ENCODE assay signal across 1 cellular context in the genomic region with DNA sequence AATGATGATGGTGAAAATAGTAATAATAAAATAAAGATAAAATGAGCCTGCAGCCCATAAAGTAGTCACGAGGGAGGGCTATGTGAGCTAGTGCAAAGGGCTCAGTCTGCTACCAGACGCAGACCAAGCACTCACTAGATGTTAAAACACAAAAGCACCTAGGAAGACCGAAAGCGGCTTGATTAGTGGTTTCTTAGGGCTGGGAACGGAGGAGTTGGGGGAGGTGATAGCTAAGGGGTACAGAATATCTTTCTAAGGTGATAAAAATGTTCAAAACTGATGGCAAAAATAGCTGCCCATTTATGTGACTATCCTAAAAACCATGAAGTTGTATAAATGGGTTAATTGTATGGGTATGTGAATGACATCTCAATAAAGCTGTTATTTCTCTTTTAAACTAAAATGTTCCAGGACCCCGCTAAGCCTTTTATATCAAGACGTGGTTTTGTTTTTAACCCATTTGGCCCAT.
TF ChIP-seq lines count a peak whose summit lies in the region.

No MANE protein-coding gene starts in this region.

TF ChIP-seq in WTC11, 78 proteins besides CTCF, POLR2A, EP300 and RAD21 (continued from another document):
- TF ChIP-seq, protein P1, sequence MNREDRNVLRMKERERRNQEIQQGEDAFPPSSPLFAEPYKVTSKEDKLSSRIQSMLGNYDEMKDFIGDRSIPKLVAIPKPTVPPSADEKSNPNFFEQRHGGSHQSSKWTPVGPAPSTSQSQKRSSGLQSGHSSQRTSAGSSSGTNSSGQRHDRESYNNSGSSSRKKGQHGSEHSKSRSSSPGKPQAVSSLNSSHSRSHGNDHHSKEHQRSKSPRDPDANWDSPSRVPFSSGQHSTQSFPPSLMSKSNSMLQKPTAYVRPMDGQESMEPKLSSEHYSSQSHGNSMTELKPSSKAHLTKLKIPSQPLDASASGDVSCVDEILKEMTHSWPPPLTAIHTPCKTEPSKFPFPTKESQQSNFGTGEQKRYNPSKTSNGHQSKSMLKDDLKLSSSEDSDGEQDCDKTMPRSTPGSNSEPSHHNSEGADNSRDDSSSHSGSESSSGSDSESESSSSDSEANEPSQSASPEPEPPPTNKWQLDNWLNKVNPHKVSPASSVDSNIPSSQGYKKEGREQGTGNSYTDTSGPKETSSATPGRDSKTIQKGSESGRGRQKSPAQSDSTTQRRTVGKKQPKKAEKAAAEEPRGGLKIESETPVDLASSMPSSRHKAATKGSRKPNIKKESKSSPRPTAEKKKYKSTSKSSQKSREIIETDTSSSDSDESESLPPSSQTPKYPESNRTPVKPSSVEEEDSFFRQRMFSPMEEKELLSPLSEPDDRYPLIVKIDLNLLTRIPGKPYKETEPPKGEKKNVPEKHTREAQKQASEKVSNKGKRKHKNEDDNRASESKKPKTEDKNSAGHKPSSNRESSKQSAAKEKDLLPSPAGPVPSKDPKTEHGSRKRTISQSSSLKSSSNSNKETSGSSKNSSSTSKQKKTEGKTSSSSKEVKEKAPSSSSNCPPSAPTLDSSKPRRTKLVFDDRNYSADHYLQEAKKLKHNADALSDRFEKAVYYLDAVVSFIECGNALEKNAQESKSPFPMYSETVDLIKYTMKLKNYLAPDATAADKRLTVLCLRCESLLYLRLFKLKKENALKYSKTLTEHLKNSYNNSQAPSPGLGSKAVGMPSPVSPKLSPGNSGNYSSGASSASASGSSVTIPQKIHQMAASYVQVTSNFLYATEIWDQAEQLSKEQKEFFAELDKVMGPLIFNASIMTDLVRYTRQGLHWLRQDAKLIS (CRISPR knock-in tag; IDR thresholded peaks at IDR 0.05; ENCODE audit: borderline replicate concordance): no peak
- TF ChIP-seq NR1H2 (CRISPR knock-in tag; IDR thresholded peaks at IDR 0.05) (no peak), ZNF138 (CRISPR knock-in tag; conservative IDR thresholded peaks at IDR 0.05) (no peak), NFE2L1 (CRISPR knock-in tag; IDR thresholded peaks at IDR 0.05) (no peak), CBFB (CRISPR knock-in tag; IDR thresholded peaks at IDR 0.05; ENCODE audit: low read depth) (no peak), ZNF423 (CRISPR knock-in tag; IDR thresholded peaks at IDR 0.05) (no peak), NFATC4 (CRISPR knock-in tag; IDR thresholded peaks at IDR 0.05) (no peak), GTF2I (CRISPR knock-in tag; conservative IDR thresholded peaks at IDR 0.05) (no peak), SMAD4 (CRISPR knock-in tag; IDR thresholded peaks at IDR 0.05) (no peak), SP1 (CRISPR knock-in tag; conservative IDR thresholded peaks at IDR 0.05) (no peak), RORB (CRISPR knock-in tag; IDR thresholded peaks at IDR 0.05) (no peak)
- TF ChIP-seq, protein P2, sequence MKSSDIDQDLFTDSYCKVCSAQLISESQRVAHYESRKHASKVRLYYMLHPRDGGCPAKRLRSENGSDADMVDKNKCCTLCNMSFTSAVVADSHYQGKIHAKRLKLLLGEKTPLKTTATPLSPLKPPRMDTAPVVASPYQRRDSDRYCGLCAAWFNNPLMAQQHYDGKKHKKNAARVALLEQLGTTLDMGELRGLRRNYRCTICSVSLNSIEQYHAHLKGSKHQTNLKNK (CRISPR knock-in tag; IDR thresholded peaks at IDR 0.05): no peak
- TF ChIP-seq, protein P3, sequence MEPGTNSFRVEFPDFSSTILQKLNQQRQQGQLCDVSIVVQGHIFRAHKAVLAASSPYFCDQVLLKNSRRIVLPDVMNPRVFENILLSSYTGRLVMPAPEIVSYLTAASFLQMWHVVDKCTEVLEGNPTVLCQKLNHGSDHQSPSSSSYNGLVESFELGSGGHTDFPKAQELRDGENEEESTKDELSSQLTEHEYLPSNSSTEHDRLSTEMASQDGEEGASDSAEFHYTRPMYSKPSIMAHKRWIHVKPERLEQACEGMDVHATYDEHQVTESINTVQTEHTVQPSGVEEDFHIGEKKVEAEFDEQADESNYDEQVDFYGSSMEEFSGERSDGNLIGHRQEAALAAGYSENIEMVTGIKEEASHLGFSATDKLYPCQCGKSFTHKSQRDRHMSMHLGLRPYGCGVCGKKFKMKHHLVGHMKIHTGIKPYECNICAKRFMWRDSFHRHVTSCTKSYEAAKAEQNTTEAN (CRISPR knock-in tag; IDR thresholded peaks at IDR 0.05): no peak
- TF ChIP-seq, protein P4, sequence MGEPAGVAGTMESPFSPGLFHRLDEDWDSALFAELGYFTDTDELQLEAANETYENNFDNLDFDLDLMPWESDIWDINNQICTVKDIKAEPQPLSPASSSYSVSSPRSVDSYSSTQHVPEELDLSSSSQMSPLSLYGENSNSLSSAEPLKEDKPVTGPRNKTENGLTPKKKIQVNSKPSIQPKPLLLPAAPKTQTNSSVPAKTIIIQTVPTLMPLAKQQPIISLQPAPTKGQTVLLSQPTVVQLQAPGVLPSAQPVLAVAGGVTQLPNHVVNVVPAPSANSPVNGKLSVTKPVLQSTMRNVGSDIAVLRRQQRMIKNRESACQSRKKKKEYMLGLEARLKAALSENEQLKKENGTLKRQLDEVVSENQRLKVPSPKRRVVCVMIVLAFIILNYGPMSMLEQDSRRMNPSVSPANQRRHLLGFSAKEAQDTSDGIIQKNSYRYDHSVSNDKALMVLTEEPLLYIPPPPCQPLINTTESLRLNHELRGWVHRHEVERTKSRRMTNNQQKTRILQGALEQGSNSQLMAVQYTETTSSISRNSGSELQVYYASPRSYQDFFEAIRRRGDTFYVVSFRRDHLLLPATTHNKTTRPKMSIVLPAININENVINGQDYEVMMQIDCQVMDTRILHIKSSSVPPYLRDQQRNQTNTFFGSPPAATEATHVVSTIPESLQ (CRISPR knock-in tag; IDR thresholded peaks at IDR 0.05): no peak
- TF ChIP-seq, protein P5, sequence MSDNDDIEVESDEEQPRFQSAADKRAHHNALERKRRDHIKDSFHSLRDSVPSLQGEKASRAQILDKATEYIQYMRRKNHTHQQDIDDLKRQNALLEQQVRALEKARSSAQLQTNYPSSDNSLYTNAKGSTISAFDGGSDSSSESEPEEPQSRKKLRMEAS (CRISPR knock-in tag; IDR thresholded peaks at IDR 0.05): no peak
TF ChIP-seq in WTC11: peak in this region for 0.
